ENCODE assay signal across 1 cellular context in genomic region chr5:107772418-107773310, GRCh38.
TF ChIP-seq lines count a peak whose summit lies in the region.

No MANE protein-coding gene starts in this region.

TF ChIP-seq in H1, 55 proteins besides CTCF, POLR2A, EP300 and RAD21 (continued from another document):
- TF ChIP-seq RXRA (IDR thresholded peaks at IDR 0.05; ENCODE audit: insufficient read depth, low read depth, low read length) = no peak
- TF ChIP-seq SRF (IDR thresholded peaks at IDR 0.05; ENCODE audit: low read depth, low read length) = no peak
